8 cellular contexts compared by ENCODE assay signal in the genomic region with DNA sequence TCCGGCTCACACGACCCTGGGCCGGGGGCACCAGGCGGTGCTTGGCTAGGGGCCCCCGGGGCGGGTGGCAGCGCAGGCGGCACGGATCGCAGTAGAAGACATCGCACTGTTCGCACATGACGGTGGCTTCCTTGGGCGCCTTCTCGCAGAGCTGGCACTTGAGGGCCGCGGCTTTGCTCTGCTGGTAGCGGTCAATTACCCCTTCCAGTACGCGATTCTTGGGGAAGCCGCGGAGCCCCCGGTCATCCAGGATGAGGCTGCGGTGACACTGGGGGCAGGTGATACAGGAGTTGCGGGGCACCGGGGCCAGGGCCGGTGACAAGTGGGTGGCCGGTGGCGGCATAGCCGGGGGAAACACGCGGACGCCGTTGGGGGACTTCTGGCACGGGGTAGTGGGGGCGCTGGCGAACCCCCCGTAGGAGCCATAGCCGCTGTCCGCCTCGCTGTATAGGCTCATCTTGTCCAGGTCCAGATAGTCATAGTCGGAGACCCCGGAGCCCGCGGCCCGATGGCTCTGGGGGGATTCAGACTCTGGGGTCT. TPM values are rescaled to one million over a fixed set of nuclear protein-coding genes. Genes with fewer than 3 reads are reported as not detected.
DNase-seq lines count a peak whose midpoint lies in the region; ATAC-seq and TF ChIP-seq lines count a peak whose summit lies in the region.

No MANE protein-coding gene starts in this region.

- H3K4me3 ChIP-seq in AG09309 (ENCODE audit: control insufficient read depth, low read depth, low read length) (peak overlapping the region; percentile 53), HEK293 (ENCODE audit: low read depth, low read length) (peak overlapping the region; percentile 74)

- CTCF ChIA-PET in HEK293 (lab: Yijun Ruan, JAX), result interaction anchor here (0.7 to 0.9 kb wide), 5 partner anchors 20 to 684 kb away, joined by 3 to 5 read pairs (median 3); no protein-coding TSS in a partner anchor
- CTCF ChIA-PET in activated CD4-positive, alpha-beta T cell treated with anti-CD3 and anti-CD28 coated beads, Interleukin-2, amount 10 ng/mL, durations not matched to agents 7 days and 5 days (lab: Charles Lee), result interaction anchor here (1.6 to 2.9 kb wide), 2 partner anchors 10 to 686 kb away, joined by 3 to 9 read pairs; no protein-coding TSS in a partner anchor

- no peak for TF ChIP-seq CTCF in AG09309 (IDR thresholded peaks at IDR 0.05; ENCODE audit: control insufficient read depth, insufficient read depth, low read depth, low read length, missing control alignments)
- no peak for TF ChIP-seq CTCF in HEK293 (tag by site-specific recombination; IDR thresholded peaks at IDR 0.05)
- TF ChIP-seq CTCF in neural crest cell (conservative IDR thresholded peaks at IDR 0.05), result no peak

- H3K9me3 Mint-ChIP-seq in activated CD4-positive, alpha-beta T cell treated with anti-CD3 and anti-CD28 coated beads, Interleukin-2, amount 10 ng/mL, durations not matched to agents 7 days and 5 days, result no peaks in the 10 kb centered on the region
- H3K9me3 Mint-ChIP-seq in neural crest cell, result no peaks in the 10 kb centered on the region

- H3K27me3 Mint-ChIP-seq in activated CD4-positive, alpha-beta T cell treated with anti-CD3 and anti-CD28 coated beads, Interleukin-2, amount 10 ng/mL, durations not matched to agents 7 days and 5 days, result peaks cover 56% of the 10 kb centered on the region
- H3K27me3 Mint-ChIP-seq in neural crest cell (ENCODE audit: low read depth), result peaks cover 20% of the 10 kb centered on the region

- H3K36me3 Mint-ChIP-seq in activated CD4-positive, alpha-beta T cell treated with anti-CD3 and anti-CD28 coated beads, Interleukin-2, amount 10 ng/mL, durations not matched to agents 7 days and 5 days (ENCODE audit: low read depth), result no peaks in the 10 kb centered on the region
- H3K36me3 Mint-ChIP-seq in neural crest cell (ENCODE audit: low read depth), result no peaks in the 10 kb centered on the region

- POLR2A ChIA-PET in HEK293 (lab: Yijun Ruan, JAX), result interaction anchor here (0.6 to 2.3 kb wide), 18 partner anchors 8 to 555 kb away, joined by 3 to 11 read pairs (median 4); partner anchors contain the start of genes PYGL, SAV1 and TMX1
- POLR2A ChIA-PET in activated CD4-positive, alpha-beta T cell treated with anti-CD3 and anti-CD28 coated beads, Interleukin-2, amount 10 ng/mL, durations not matched to agents 7 days and 5 days (lab: Charles Lee), result interaction anchor here (0.8 kb wide), 1 partner anchor 146 kb away, joined by 3 read pairs; the partner anchor contains the start of gene TMX1

- peak overlapping the region; percentile 82 for H3K4me3 Mint-ChIP-seq in activated CD4-positive, alpha-beta T cell treated with anti-CD3 and anti-CD28 coated beads, Interleukin-2, amount 10 ng/mL, durations not matched to agents 7 days and 5 days
- peak overlapping the region; percentile 97 for H3K4me3 Mint-ChIP-seq in neural crest cell

- H3K27ac ChIP-seq in HEK293 (ENCODE audit: extremely low read depth, low read depth, low read length), result peak overlapping the region; percentile 96; the same call in 1 of the 2 replicates

- H3K4me1 ChIP-seq in HEK293 (ENCODE audit: control insufficient read depth, insufficient read depth, low read length), result peaks cover 36% of the 10 kb centered on the region

- H3K4me1 Mint-ChIP-seq in activated CD4-positive, alpha-beta T cell treated with anti-CD3 and anti-CD28 coated beads, Interleukin-2, amount 10 ng/mL, durations not matched to agents 7 days and 5 days, result peaks cover 19% of the 10 kb centered on the region
- H3K4me1 Mint-ChIP-seq in neural crest cell, result peaks cover 39% of the 10 kb centered on the region

- ATAC-seq in esophagus mucosa, result peak; percentile 14
- no peak for ATAC-seq in HG03442 (IDR thresholded peaks at IDR 0.05; ENCODE audit: unreplicated experiment)

- no peak overlapping the region for H3K27ac Mint-ChIP-seq in activated CD4-positive, alpha-beta T cell treated with anti-CD3 and anti-CD28 coated beads, Interleukin-2, amount 10 ng/mL, durations not matched to agents 7 days and 5 days
- no peak overlapping the region for H3K27ac Mint-ChIP-seq in neural crest cell (ENCODE audit: unreplicated experiment)

- H3K9me3 ChIP-seq in HEK293 (ENCODE audit: control insufficient read depth, insufficient read depth, low read depth, low read length), result no peaks in the 10 kb centered on the region

- no peaks in the 10 kb centered on the region for H3K36me3 ChIP-seq in HEK293 (ENCODE audit: control insufficient read depth in 2 of 2, insufficient read depth in 1 of 2, low read length in 2 of 2)

- DNase-seq in AG09309 (ENCODE audit: low read depth) (no peak), neural crest cell (ENCODE audit: low read depth, low spot score) (peak; percentile 31), AML-193 (lab: John Stamatoyannopoulos, UW) (no peak), AG08395 (ENCODE audit: low spot score) (no peak)
- peak; percentile 24 for DNase-seq in activated CD4-positive, alpha-beta T cell treated with anti-CD3 and anti-CD28 coated beads, Interleukin-2, amount 10 ng/mL, durations not matched to agents 7 days and 5 days

TF ChIP-seq in HEK293, 187 proteins besides CTCF, POLR2A, EP300 and RAD21:
- peak; percentile 23; the same call in 1 of the 2 replicates for TF ChIP-seq PATZ1 (tag by site-specific recombination; IDR thresholded peaks at IDR 0.05)
- no peak for TF ChIP-seq PRDM1 (tag by site-specific recombination; IDR thresholded peaks at IDR 0.05)
- TF ChIP-seq ZFHX2 (tag by site-specific recombination; conservative IDR thresholded peaks at IDR 0.05), result 0 out of 2 replicates have a peak, but pooled peaks have one; percentile 29
- TF ChIP-seq HIC1 (tag by site-specific recombination; IDR thresholded peaks at IDR 0.05), result peak; percentile 74

RNA-seq across cellular contexts. Expression of gene TRIM9, which starts 0.6 kb away (rescaled TPM):
- under 1 TPM; 0.30 to 0.44 TPM for total RNA-seq in activated CD4-positive, alpha-beta T cell treated with anti-CD3 and anti-CD28 coated beads, Interleukin-2, amount 10 ng/mL, durations not matched to agents 7 days and 5 days
- 0.32 TPM for total RNA-seq in esophagus mucosa
- total RNA-seq in neural crest cell, result 19.7 and 21.9 TPM in 2 replicates

Comparison
In these comparisons a context has a peak if more than half of its experiments do, and no peak if none do; other contexts are left out.
1. DNase-seq: peak in activated CD4-positive, alpha-beta T cell treated with anti-CD3 and anti-CD28 coated beads, Interleukin-2, amount 10 ng/mL, durations not matched to agents 7 days and 5 days (single experiment) and neural crest cell (single experiment); none in AG09309 (single experiment), AML-193 (0 of 2) and AG08395 (single experiment).
2. RNA of gene TRIM9, which starts 0.6 kb away (total RNA-seq): 19.7 to 21.9 TPM in neural crest cell; 0.30 to 0.44 TPM in activated CD4-positive, alpha-beta T cell treated with anti-CD3 and anti-CD28 coated beads, Interleukin-2, amount 10 ng/mL, durations not matched to agents 7 days and 5 days and 0.32 TPM in esophagus mucosa (single experiment); every median in the first group is over 10 times any median in the second.